ENCODE assay signal across 2 cellular contexts in the genomic region with DNA sequence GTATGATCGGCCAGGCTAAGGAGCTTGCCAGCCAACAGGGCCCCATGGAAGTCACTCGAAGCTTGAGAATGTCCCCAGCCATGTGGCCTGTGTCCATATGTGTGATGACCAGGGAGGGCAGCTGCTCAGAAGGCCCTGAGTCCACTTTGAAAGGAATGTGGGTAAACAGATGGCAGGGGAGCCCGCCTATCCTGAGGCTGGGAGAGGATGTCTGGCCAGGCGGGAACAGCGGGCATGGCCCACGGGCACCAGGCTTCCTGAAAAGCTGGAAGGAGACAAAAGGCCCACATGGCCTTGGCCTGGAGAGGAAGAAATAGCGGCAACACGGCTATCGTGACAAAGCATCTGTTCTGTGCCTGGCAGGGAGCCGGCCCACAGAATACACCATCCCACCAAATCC.
TF ChIP-seq lines count a peak whose summit lies in the region.

No MANE protein-coding gene starts in this region.

TF ChIP-seq in K562, 482 proteins besides CTCF, POLR2A, EP300 and RAD21:
- TF ChIP-seq FOXJ2 (tag; IDR thresholded peaks at IDR 0.05) (no peak), POLR2B (IDR thresholded peaks at IDR 0.05; ENCODE audit: low read depth, partially characterized antibody) (no peak), ZNF518B (CRISPR knock-in tag; IDR thresholded peaks at IDR 0.05) (no peak)
- TF ChIP-seq, protein P1, sequence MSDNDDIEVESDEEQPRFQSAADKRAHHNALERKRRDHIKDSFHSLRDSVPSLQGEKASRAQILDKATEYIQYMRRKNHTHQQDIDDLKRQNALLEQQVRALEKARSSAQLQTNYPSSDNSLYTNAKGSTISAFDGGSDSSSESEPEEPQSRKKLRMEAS (CRISPR knock-in tag; IDR thresholded peaks at IDR 0.05), result 0 out of 2 replicates have a peak, but pooled peaks have one; percentile 26

TF ChIP-seq in HepG2, 621 proteins besides CTCF, POLR2A, EP300 and RAD21:
- TF ChIP-seq, protein P2, sequence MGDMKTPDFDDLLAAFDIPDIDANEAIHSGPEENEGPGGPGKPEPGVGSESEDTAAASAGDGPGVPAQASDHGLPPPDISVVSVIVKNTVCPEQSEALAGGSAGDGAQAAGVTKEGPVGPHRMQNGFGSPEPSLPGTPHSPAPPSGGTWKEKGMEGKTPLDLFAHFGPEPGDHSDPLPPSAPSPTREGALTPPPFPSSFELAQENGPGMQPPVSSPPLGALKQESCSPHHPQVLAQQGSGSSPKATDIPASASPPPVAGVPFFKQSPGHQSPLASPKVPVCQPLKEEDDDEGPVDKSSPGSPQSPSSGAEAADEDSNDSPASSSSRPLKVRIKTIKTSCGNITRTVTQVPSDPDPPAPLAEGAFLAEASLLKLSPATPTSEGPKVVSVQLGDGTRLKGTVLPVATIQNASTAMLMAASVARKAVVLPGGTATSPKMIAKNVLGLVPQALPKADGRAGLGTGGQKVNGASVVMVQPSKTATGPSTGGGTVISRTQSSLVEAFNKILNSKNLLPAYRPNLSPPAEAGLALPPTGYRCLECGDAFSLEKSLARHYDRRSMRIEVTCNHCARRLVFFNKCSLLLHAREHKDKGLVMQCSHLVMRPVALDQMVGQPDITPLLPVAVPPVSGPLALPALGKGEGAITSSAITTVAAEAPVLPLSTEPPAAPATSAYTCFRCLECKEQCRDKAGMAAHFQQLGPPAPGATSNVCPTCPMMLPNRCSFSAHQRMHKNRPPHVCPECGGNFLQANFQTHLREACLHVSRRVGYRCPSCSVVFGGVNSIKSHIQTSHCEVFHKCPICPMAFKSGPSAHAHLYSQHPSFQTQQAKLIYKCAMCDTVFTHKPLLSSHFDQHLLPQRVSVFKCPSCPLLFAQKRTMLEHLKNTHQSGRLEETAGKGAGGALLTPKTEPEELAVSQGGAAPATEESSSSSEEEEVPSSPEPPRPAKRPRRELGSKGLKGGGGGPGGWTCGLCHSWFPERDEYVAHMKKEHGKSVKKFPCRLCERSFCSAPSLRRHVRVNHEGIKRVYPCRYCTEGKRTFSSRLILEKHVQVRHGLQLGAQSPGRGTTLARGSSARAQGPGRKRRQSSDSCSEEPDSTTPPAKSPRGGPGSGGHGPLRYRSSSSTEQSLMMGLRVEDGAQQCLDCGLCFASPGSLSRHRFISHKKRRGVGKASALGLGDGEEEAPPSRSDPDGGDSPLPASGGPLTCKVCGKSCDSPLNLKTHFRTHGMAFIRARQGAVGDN (CRISPR knock-in tag; IDR thresholded peaks at IDR 0.05), result peak; percentile 40
- no peak for TF ChIP-seq HNRNPH1 (optimal IDR thresholded peaks at IDR 0.05; ENCODE audit: low read depth, low read length)
- no peak for TF ChIP-seq PPARG (CRISPR knock-in tag; conservative IDR thresholded peaks at IDR 0.05)
